Comparison of ENCODE assay signal across 23 cellular contexts in the genomic region with DNA sequence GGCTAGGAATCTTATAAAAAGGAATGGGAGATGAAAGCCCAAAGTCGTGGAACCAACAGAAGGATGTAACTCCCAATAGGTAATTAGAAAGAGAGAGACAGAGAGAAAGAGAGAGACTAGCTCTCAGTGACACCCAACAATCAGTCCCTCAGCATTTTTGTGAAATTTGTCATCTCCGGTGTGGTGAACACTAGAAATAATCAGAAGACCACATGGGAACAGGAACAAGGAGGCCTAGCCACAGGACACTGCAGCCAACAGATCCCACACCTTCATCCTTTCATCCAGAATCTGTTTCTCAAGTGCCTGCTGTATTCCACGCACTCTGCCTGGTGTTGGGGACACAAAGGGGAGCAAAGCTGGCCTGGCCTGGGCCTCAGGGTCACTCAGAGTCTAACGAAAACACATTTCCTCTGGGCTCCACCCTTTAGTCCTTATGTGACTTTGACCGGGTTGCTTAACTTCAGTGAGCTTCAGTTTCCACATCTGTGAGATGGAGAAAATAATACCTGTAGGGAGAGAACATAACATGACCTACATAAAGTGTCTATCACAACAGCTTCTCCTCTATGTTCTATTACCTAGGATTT. TPM values are rescaled to one million over a fixed set of nuclear protein-coding genes. Genes with fewer than 3 reads are reported as not detected.
DNase-seq lines count a peak whose midpoint lies in the region; ATAC-seq and TF ChIP-seq lines count a peak whose summit lies in the region.
"Had no signal": no experiment of that assay in that cellular context is flagged by ENCODE, and none has a peak within 500 bp of the region (broad histone marks: within the 10 kb centered on the region; RNA-seq: fewer than 3 reads in every experiment).

No MANE protein-coding gene starts in this region.

- peak overlapping the region; percentile 27; the same call in 1 of the 2 replicates for H3K56ac ChIP-seq in IMR-90 (ENCODE audit: extremely low read depth, insufficient read depth, low read length)

- H2BK20ac ChIP-seq in IMR-90 (ENCODE audit: low read depth, low read length) = peak overlapping the region; percentile 95

- H3K9ac ChIP-seq in IMR-90 (ENCODE audit: low read depth, low read length) (no peak overlapping the region), mammary epithelial cell (ENCODE audit: insufficient read depth, low read length) (no peak overlapping the region), mesenchymal stem cell (ENCODE audit: low read length) (no peak overlapping the region), neural progenitor cell (no peak overlapping the region)
- H3K9ac ChIP-seq: KMS-11 had no signal

- H3K18ac ChIP-seq in IMR-90 (ENCODE audit: low read depth, low read length) (peak overlapping the region; percentile 85), mesenchymal stem cell (ENCODE audit: low read depth in 1 of 2, low read length in 2 of 2) (peak overlapping the region; percentile 25 to 85)

- TF ChIP-seq POLR2A in IMR-90 (IDR thresholded peaks at IDR 0.05; ENCODE audit: low read depth, low read length) (no peak), upper lobe of left lung (IDR thresholded peaks at IDR 0.05) (no peak)

- H4K8ac ChIP-seq in IMR-90 (ENCODE audit: low read depth in 2 of 2, low read length in 2 of 2) (peak overlapping the region in 1 of 2 experiments; percentile 82; a peak in 2 of 4 replicates), mesenchymal stem cell (ENCODE audit: low read length) (no peak overlapping the region)

- no peak overlapping the region for H3K27ac Mint-ChIP-seq in neural progenitor cell
- no peak overlapping the region for H3K27ac Mint-ChIP-seq in activated CD4-positive, alpha-beta T cell treated with anti-CD3 and anti-CD28 coated beads for 36 hours
- H3K27ac Mint-ChIP-seq: activated CD4-positive, alpha-beta memory T cell treated with anti-CD3 and anti-CD28 coated beads for 36 hours; activated naive CD4-positive, alpha-beta T cell treated with anti-CD3 and anti-CD28 coated beads for 36 hours; effector memory CD8-positive, alpha-beta T cell; nephron progenitor cell; T-helper 1 cell treated with Interleukin-12 subunit alpha and Interleukin-12 subunit beta and Interleukin-4 antibody, amounts not matched to agents 30 μg/mL and 1 μg/mL, for 36 hours had no signal

- H3K79me1 ChIP-seq in IMR-90 (ENCODE audit: low read depth in 1 of 2, low read length in 2 of 2) (no peaks in the 10 kb centered on the region), mesenchymal stem cell (replicated peaks; ENCODE audit: low read length, poor library complexity, severe bottlenecking) (no peaks in the 10 kb centered on the region)

- peak overlapping the region; percentile 91 for H3K14ac ChIP-seq in IMR-90 (replicated peaks; ENCODE audit: low read depth, low read length)
- H3K14ac ChIP-seq in mesenchymal stem cell (ENCODE audit: low read length in 2 of 2) = no peak overlapping the region

- H3K36me3 ChIP-seq in IMR-90 (ENCODE audit: control insufficient read depth, insufficient read depth, low read length) (no peaks in the 10 kb centered on the region), mammary epithelial cell (ENCODE audit: insufficient read depth, low read length) (no peaks in the 10 kb centered on the region), mesenchymal stem cell (ENCODE audit: control insufficient read depth in 1 of 2, insufficient read depth in 2 of 2, low read depth in 1 of 2, low read length in 2 of 2) (no peaks in the 10 kb centered on the region), upper lobe of left lung (no peaks in the 10 kb centered on the region), neural progenitor cell (no peaks in the 10 kb centered on the region)

- no peaks in the 10 kb centered on the region for H4K20me1 ChIP-seq in IMR-90 (ENCODE audit: insufficient read depth, low read length)
- H4K20me1 ChIP-seq in mammary epithelial cell (ENCODE audit: insufficient read depth, low read length) = no peaks in the 10 kb centered on the region
- no peaks in the 10 kb centered on the region for H4K20me1 ChIP-seq in neural progenitor cell (ENCODE audit: low read depth)

- no peak for TF ChIP-seq RAD21 in IMR-90 (IDR thresholded peaks at IDR 0.05; ENCODE audit: low read length)

- dilution Hi-C loops in IMR-90 (cut with HindIII; ENCODE audit: low sequenced_read_pairs, unreplicated experiment) = no loop called here
- dilution Hi-C loops in mammary epithelial cell (cut with HindIII; ENCODE audit: low sequenced_read_pairs) = no loop called here

- H3K4me3 Mint-ChIP-seq in neural progenitor cell = no peak overlapping the region
- H3K4me3 Mint-ChIP-seq in activated CD4-positive, alpha-beta T cell treated with anti-CD3 and anti-CD28 coated beads for 36 hours = no peak overlapping the region
- H3K4me3 Mint-ChIP-seq: activated CD4-positive, alpha-beta memory T cell treated with anti-CD3 and anti-CD28 coated beads for 36 hours; activated naive CD4-positive, alpha-beta T cell treated with anti-CD3 and anti-CD28 coated beads for 36 hours; effector memory CD8-positive, alpha-beta T cell; nephron progenitor cell; T-helper 1 cell treated with Interleukin-12 subunit alpha and Interleukin-12 subunit beta and Interleukin-4 antibody, amounts not matched to agents 30 μg/mL and 1 μg/mL, for 36 hours had no signal

- no peak overlapping the region for H3K27ac ChIP-seq in IMR-90 (ENCODE audit: insufficient read depth, low read length)
- no peak overlapping the region for H3K27ac ChIP-seq in mammary epithelial cell (ENCODE audit: insufficient read depth, low read depth, low read length)
- no peak overlapping the region for H3K27ac ChIP-seq in mesenchymal stem cell (ENCODE audit: low read length, poor library complexity, severe bottlenecking)
- H3K27ac ChIP-seq in upper lobe of left lung = no peak overlapping the region
- H3K27ac ChIP-seq in neural progenitor cell = no peak overlapping the region
- H3K27ac ChIP-seq in foreskin keratinocyte = no peak overlapping the region
- H3K27ac ChIP-seq: KMS-11, psoas muscle had no signal

- peak overlapping the region; percentile 27 for H2BK5ac ChIP-seq in IMR-90 (ENCODE audit: low read depth, low read length, poor library complexity, severe bottlenecking)
- H2BK5ac ChIP-seq in mesenchymal stem cell (ENCODE audit: low read depth, low read length, poor library complexity, severe bottlenecking) = no peak overlapping the region

- TF ChIP-seq CTCF in AG10803 (conservative IDR thresholded peaks at IDR 0.05; ENCODE audit: low read length) = no peak
- no peak for TF ChIP-seq CTCF in IMR-90 (conservative IDR thresholded peaks at IDR 0.05; ENCODE audit: low read depth, low read length)
- no peak for TF ChIP-seq CTCF in mammary epithelial cell (conservative IDR thresholded peaks at IDR 0.05 in 1 of 2, IDR thresholded peaks at IDR 0.05 in 1 of 2; ENCODE audit: extremely low read depth in 1 of 2, insufficient read depth in 1 of 2, low read depth in 1 of 2, low read length in 2 of 2)
- no peak for TF ChIP-seq CTCF in upper lobe of left lung (IDR thresholded peaks at IDR 0.05)
- no peak for TF ChIP-seq CTCF in neural progenitor cell (IDR thresholded peaks at IDR 0.05)
- TF ChIP-seq CTCF in foreskin keratinocyte (conservative IDR thresholded peaks at IDR 0.05) = no peak

- no peaks in the 10 kb centered on the region for H3K9me3 Mint-ChIP-seq in neural progenitor cell
- no peaks in the 10 kb centered on the region for H3K9me3 Mint-ChIP-seq in activated CD4-positive, alpha-beta T cell treated with anti-CD3 and anti-CD28 coated beads for 36 hours (ENCODE audit: low read depth)
- H3K9me3 Mint-ChIP-seq: activated CD4-positive, alpha-beta memory T cell treated with anti-CD3 and anti-CD28 coated beads for 36 hours; activated naive CD4-positive, alpha-beta T cell treated with anti-CD3 and anti-CD28 coated beads for 36 hours; effector memory CD8-positive, alpha-beta T cell; T-helper 1 cell treated with Interleukin-12 subunit alpha and Interleukin-12 subunit beta and Interleukin-4 antibody, amounts not matched to agents 30 μg/mL and 1 μg/mL, for 36 hours had no signal

- H2AFZ ChIP-seq in IMR-90 (replicated peaks; ENCODE audit: low read length, poor library complexity) = peak overlapping the region; percentile 79
- H2AFZ ChIP-seq in mammary epithelial cell (ENCODE audit: low read depth, low read length) = peak overlapping the region; percentile 62
- peak overlapping the region; percentile 67 for H2AFZ ChIP-seq in mesenchymal stem cell (ENCODE audit: low read depth, low read length)
- no peak overlapping the region for H2AFZ ChIP-seq in neural progenitor cell (replicated peaks)

- H3K27me3 ChIP-seq in IMR-90 (ENCODE audit: control insufficient read depth, insufficient read depth, low read length) (no peaks in the 10 kb centered on the region), mammary epithelial cell (ENCODE audit: insufficient read depth, low read length) (no peaks in the 10 kb centered on the region), mesenchymal stem cell (ENCODE audit: control insufficient read depth in 1 of 2, insufficient read depth in 1 of 2, low read length in 2 of 2) (no peaks in the 10 kb centered on the region), upper lobe of left lung (no peaks in the 10 kb centered on the region), neural progenitor cell (no peaks in the 10 kb centered on the region), foreskin keratinocyte (no peaks in the 10 kb centered on the region)

- H4K5ac ChIP-seq in IMR-90 (ENCODE audit: low read depth, low read length) = peak overlapping the region; percentile 67

- H2BK120ac ChIP-seq in IMR-90 (ENCODE audit: low read depth, low read length) (peak overlapping the region; percentile 96), mesenchymal stem cell (ENCODE audit: low read depth, low read length) (peak overlapping the region; percentile 65)

- H3K4me1 Mint-ChIP-seq in neural progenitor cell = peaks cover 2% of the 10 kb centered on the region
- peaks cover 9% of the 10 kb centered on the region for H3K4me1 Mint-ChIP-seq in activated CD4-positive, alpha-beta T cell treated with anti-CD3 and anti-CD28 coated beads for 36 hours

- H3K4me1 ChIP-seq in IMR-90 (ENCODE audit: control insufficient read depth, insufficient read depth, low read length) (peaks cover 10% of the 10 kb centered on the region), mammary epithelial cell (ENCODE audit: insufficient read depth, low read length) (peaks cover 12% of the 10 kb centered on the region), mesenchymal stem cell (ENCODE audit: control insufficient read depth, insufficient read depth, low read depth, low read length) (peaks cover 7% of the 10 kb centered on the region), upper lobe of left lung (peaks cover 0 to 13% (median 3%) of the 10 kb centered on the region in 4 donors), neural progenitor cell (peaks cover 8% of the 10 kb centered on the region), foreskin keratinocyte (peaks cover 17% of the 10 kb centered on the region)
- H3K4me1 ChIP-seq: psoas muscle had no signal

- H2BK12ac ChIP-seq in mesenchymal stem cell (ENCODE audit: low read length in 2 of 2) = peak overlapping the region in 1 of 2 experiments; percentile 94

- H3K79me2 ChIP-seq in mammary epithelial cell (ENCODE audit: insufficient read depth, low read length) (no peaks in the 10 kb centered on the region), neural progenitor cell (ENCODE audit: low read depth) (no peaks in the 10 kb centered on the region)

- H3K4me3 ChIP-seq in AG10803 (ENCODE audit: low read length) (no peak overlapping the region), IMR-90 (ENCODE audit: insufficient read depth, low read depth, low read length) (no peak overlapping the region), mammary epithelial cell (replicated peaks in 1 of 3; ENCODE audit: insufficient read depth in 1 of 3, low read depth in 2 of 3, low read length in 3 of 3) (no peak overlapping the region), mesenchymal stem cell (ENCODE audit: insufficient read depth in 1 of 2, low read depth in 1 of 2, low read length in 2 of 2) (no peak overlapping the region), upper lobe of left lung (no peak overlapping the region), neural progenitor cell (no peak overlapping the region)
- H3K4me3 ChIP-seq: psoas muscle had no signal

- ATAC-seq in IMR-90 (ENCODE audit: low read depth) = peak; percentile 7; the same call in 1 of the 2 replicates
- no peak for ATAC-seq in upper lobe of left lung (ENCODE audit: low FRiP score in 2 of 2)
- ATAC-seq in activated CD4-positive, alpha-beta T cell treated with anti-CD3 and anti-CD28 coated beads for 36 hours = no peak
- ATAC-seq in foreskin keratinocyte = no peak
- ATAC-seq: effector memory CD8-positive, alpha-beta T cell; psoas muscle had no signal

- no CpG with 5 or more reads among the region's 5 CpGs for WGBS in IMR-90 (ENCODE audit: extremely low coverage in 2 of 2, insufficient read length in 1 of 2), 2 experiments
- 78% methylated on average over 5 of the region's 5 CpGs for WGBS in mammary epithelial cell (ENCODE audit: low coverage, missing lambda C conversion rate)
- WGBS in mesenchymal stem cell = 38% methylated on average over 5 of the region's 5 CpGs
- WGBS in upper lobe of left lung, 2 donors = 57 to 80% methylated on average over 5 of the region's 5 CpGs

- peaks cover 11% of the 10 kb centered on the region; the same call in 1 of the 2 replicates for H3K9me1 ChIP-seq in IMR-90 (ENCODE audit: insufficient read depth, low read length)

- peak overlapping the region; percentile 76; the same call in 1 of the 2 replicates for H3K23ac ChIP-seq in IMR-90 (ENCODE audit: low read depth, low read length)
- no peak overlapping the region for H3K23ac ChIP-seq in mesenchymal stem cell (ENCODE audit: low read length in 2 of 2)

- peak overlapping the region; percentile 85 for H2AK5ac ChIP-seq in IMR-90 (ENCODE audit: low read depth, low read length)
- no peak overlapping the region for H2AK5ac ChIP-seq in mesenchymal stem cell (ENCODE audit: low read length, severe bottlenecking)

- no peak overlapping the region for H3K4me2 ChIP-seq in IMR-90 (ENCODE audit: low read depth, low read length)
- H3K4me2 ChIP-seq in mammary epithelial cell (ENCODE audit: insufficient read depth, low read depth, low read length) = no peak overlapping the region
- H3K4me2 ChIP-seq in mesenchymal stem cell (ENCODE audit: low read length, poor library complexity, severe bottlenecking) = no peak overlapping the region
- no peak overlapping the region for H3K4me2 ChIP-seq in neural progenitor cell
- H3K4me2 ChIP-seq: KMS-11 had no signal

- no peaks in the 10 kb centered on the region for H3F3A ChIP-seq in neural progenitor cell (ENCODE audit: low read depth)

- H3K4ac ChIP-seq in IMR-90 (ENCODE audit: low read depth, low read length) (peak overlapping the region; percentile 89), mesenchymal stem cell (ENCODE audit: low read depth in 1 of 2, low read length in 2 of 2) (peak overlapping the region in 1 of 2 experiments; percentile 93)

- H4K91ac ChIP-seq in IMR-90 (ENCODE audit: insufficient read depth, low read depth, low read length) = peak overlapping the region; percentile 75
- H4K91ac ChIP-seq in mesenchymal stem cell (ENCODE audit: low read length) = peak overlapping the region; percentile 5

- BruUV-seq in IMR-90 (replicated peaks; lab: Mats Ljungman, UMichigan) (no TSS peak), mammary epithelial cell (replicated peaks; lab: Mats Ljungman, UMichigan) (no TSS peak)

- H2BK15ac ChIP-seq in IMR-90 (ENCODE audit: low read depth, low read length) = peak overlapping the region; percentile 90; the same call in 2 of the 3 replicates
- H2BK15ac ChIP-seq in mesenchymal stem cell (ENCODE audit: low read depth, poor library complexity, severe bottlenecking) = peak overlapping the region; percentile 39

- CTCF ChIA-PET in IMR-90 (lab: Yijun Ruan, JAX) (interaction anchor here (0.7 to 0.8 kb wide), 2 partner anchors 13 to 576 kb away, joined by 3 read pairs; no protein-coding TSS in a partner anchor), mammary epithelial cell (lab: Charles Lee; ENCODE audit: low non-redundant PET) (no interaction called here)
- CTCF ChIA-PET in activated CD4-positive, alpha-beta T cell treated with anti-CD3 and anti-CD28 coated beads for 36 hours (lab: Charles Lee) = no interaction called here

- H3K9me3 ChIP-seq in IMR-90 (ENCODE audit: control insufficient read depth, insufficient read depth, low read length) = no peaks in the 10 kb centered on the region
- H3K9me3 ChIP-seq in mammary epithelial cell (replicated peaks; ENCODE audit: insufficient read depth, low read length) = no peaks in the 10 kb centered on the region
- peaks cover 2% of the 10 kb centered on the region for H3K9me3 ChIP-seq in mesenchymal stem cell (ENCODE audit: control insufficient read depth, low read length)
- H3K9me3 ChIP-seq in upper lobe of left lung = no peaks in the 10 kb centered on the region
- no peaks in the 10 kb centered on the region for H3K9me3 ChIP-seq in neural progenitor cell (ENCODE audit: low read depth)
- H3K9me3 ChIP-seq: psoas muscle had no signal

- no peaks in the 10 kb centered on the region for H3K36me3 Mint-ChIP-seq in neural progenitor cell
- no peaks in the 10 kb centered on the region for H3K36me3 Mint-ChIP-seq in activated CD4-positive, alpha-beta T cell treated with anti-CD3 and anti-CD28 coated beads for 36 hours (ENCODE audit: low read depth)
- H3K36me3 Mint-ChIP-seq: activated CD4-positive, alpha-beta memory T cell treated with anti-CD3 and anti-CD28 coated beads for 36 hours had no signal

- peaks cover 2% of the 10 kb centered on the region for H3K27me3 Mint-ChIP-seq in neural progenitor cell (ENCODE audit: insufficient read depth, low read depth)
- no peaks in the 10 kb centered on the region for H3K27me3 Mint-ChIP-seq in activated CD4-positive, alpha-beta T cell treated with anti-CD3 and anti-CD28 coated beads for 36 hours
- H3K27me3 Mint-ChIP-seq: activated CD4-positive, alpha-beta memory T cell treated with anti-CD3 and anti-CD28 coated beads for 36 hours; effector memory CD8-positive, alpha-beta T cell had no signal

- intact Hi-C loops in IMR-90 (cut with micrococcal nuclease) (no loop called here), mammary epithelial cell (cut with micrococcal nuclease) (no loop called here)
- intact Hi-C loops in activated CD4-positive, alpha-beta T cell treated with anti-CD3 and anti-CD28 coated beads for 36 hours (cut with DNase I, micrococcal nuclease) = no loop called here

- peak overlapping the region; percentile 16 for H2AK9ac ChIP-seq in IMR-90 (replicated peaks; ENCODE audit: low read depth, low read length, poor library complexity)

- TF ChIP-seq EP300 in upper lobe of left lung (IDR thresholded peaks at IDR 0.05) = no peak

- POLR2A ChIA-PET in IMR-90 (lab: Charles Lee; ENCODE audit: unreplicated experiment) = interaction anchor here (0.9 kb wide), 1 partner anchor 9 kb away, joined by 3 read pairs; no protein-coding TSS in a partner anchor
- POLR2A ChIA-PET in activated CD4-positive, alpha-beta T cell treated with anti-CD3 and anti-CD28 coated beads for 36 hours (lab: Charles Lee) = no interaction called here

- DNase-seq in AG10803 (ENCODE audit: low read depth) = peak; percentile 51
- no peak for DNase-seq in IMR-90
- peak; percentile 58 for DNase-seq in mammary epithelial cell
- DNase-seq in mesenchymal stem cell = peak; percentile 60
- no peak for DNase-seq in upper lobe of left lung
- DNase-seq in neural progenitor cell (ENCODE audit: low spot score) = no peak
- DNase-seq in activated CD4-positive, alpha-beta T cell treated with anti-CD3 and anti-CD28 coated beads for 36 hours = no peak
- no peak for DNase-seq in foreskin keratinocyte
- DNase-seq: activated CD4-positive, alpha-beta memory T cell treated with anti-CD3 and anti-CD28 coated beads for 36 hours; activated naive CD4-positive, alpha-beta T cell treated with anti-CD3 and anti-CD28 coated beads for 36 hours; activated T-cell treated with anti-CD3 and anti-CD28 coated beads, Interleukin-2, amount 50 U/mL, for 1 hour; DND-41; effector memory CD8-positive, alpha-beta T cell; hippocampal formation; midbrain; NCI-H1105 treated with DMSO at 0.1 percent for 48 hours; NCI-H524 treated with DMSO at 0.1 percent for 48 hours; nephron progenitor cell; psoas muscle; Right ventricle myocardium superior; stimulated activated CD8-positive, alpha-beta memory T cell treated with anti-CD3 and anti-CD28 coated beads, Interleukin-4, amount 100 ng/mL, for 48 hours had no signal

- in situ Hi-C loops in IMR-90 (cut with MboI; ENCODE audit: low sequenced_read_pairs) (no loop called here), mammary epithelial cell (cut with MboI; ENCODE audit: low sequenced_read_pairs in 2 of 2) (no loop called here)

RNA-seq across cellular contexts. Expression of a gene that starts 53.1 kb away (rescaled TPM):
- total RNA-seq in IMR-90 (2012; rRNA removed) (34.4 and 39.8 TPM in 2 replicates), mammary epithelial cell (10 to 100 TPM; 39.4 to 53.3 TPM), upper lobe of left lung (10 to 100 TPM in 1 of 6 donors, 1 to 10 TPM in 5; 3.7 to 12.5 (median 7.3) TPM), neural progenitor cell (ENCODE audit: low replicate concordance) (3.9 and 10.7 TPM in 2 replicates), foreskin keratinocyte (12.4 and 13.2 TPM in 2 replicates)
- polyA plus RNA-seq in IMR-90 (2012; rRNA removed) (29.1 and 31.8 TPM in 2 replicates), mammary epithelial cell (12.3 TPM), foreskin keratinocyte (6.5 and 6.8 TPM in 2 replicates)
- polyA plus RNA-seq in IMR-90 (2012; cell fraction: cytosol; rRNA removed) = 14.9 and 29.2 TPM in 2 replicates
- polyA plus RNA-seq in IMR-90 (2012; cell fraction: nucleus; rRNA removed; ENCODE audit: low replicate concordance) = 16.5 and 17.6 TPM in 2 replicates
- 9.6 TPM for polyA minus RNA-seq in mammary epithelial cell
- 63.7 TPM for polyA plus RNA-seq in mesenchymal stem cell (2013, experiment 1 of 2)
- polyA plus RNA-seq in mesenchymal stem cell (2013, experiment 2 of 2) = 62.4 TPM
- total RNA-seq in activated CD4-positive, alpha-beta T cell treated with anti-CD3 and anti-CD28 coated beads for 36 hours = 1 to 10 TPM; 1.4 to 1.6 TPM

Comparison
In these comparisons a context has a peak if more than half of its experiments do, and no peak if none do; other contexts are left out.
1. DNase-seq: peak in AG10803 (single experiment), mammary epithelial cell (single experiment) and mesenchymal stem cell (single experiment); none in IMR-90 (single experiment), upper lobe of left lung (0 of 2), neural progenitor cell (single experiment), activated CD4-positive, alpha-beta T cell treated with anti-CD3 and anti-CD28 coated beads for 36 hours (single experiment) and foreskin keratinocyte (0 of 2).